25 cellular contexts compared by ENCODE assay signal in the genomic region with DNA sequence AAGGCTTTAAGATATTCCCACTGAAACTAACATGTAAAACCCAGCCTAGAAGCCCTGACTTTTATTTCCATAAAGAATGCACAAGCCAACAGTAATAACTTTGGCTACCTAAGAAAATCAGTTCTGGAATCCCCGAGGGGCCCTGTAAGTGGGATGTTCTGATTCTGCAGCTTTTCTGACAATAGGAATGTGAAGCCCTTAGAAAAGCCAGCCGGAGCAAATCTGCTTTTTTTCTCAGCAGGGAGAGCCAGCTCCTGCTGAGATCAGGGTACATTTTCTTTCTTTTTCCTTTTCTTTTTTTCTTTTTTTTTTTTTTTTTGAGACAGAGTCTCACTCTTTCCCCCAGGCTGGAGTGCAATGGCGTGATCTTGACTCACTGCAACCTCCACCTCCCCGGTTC.
"Had no signal": no experiment of that assay in that cellular context is flagged by ENCODE, and none has a peak within 500 bp of the region (broad histone marks: within the 10 kb centered on the region; RNA-seq: fewer than 3 reads in every experiment).

No MANE protein-coding gene starts in this region.

- H3K9me3 Mint-ChIP-seq: activated B cell treated with CpG ODN at 0.5 μM for 24 hours; activated CD4-positive, alpha-beta memory T cell treated with anti-CD3 and anti-CD28 coated beads for 36 hours; activated CD4-positive, alpha-beta T cell treated with anti-CD3 and anti-CD28 coated beads, Interleukin-2, amount 10 ng/mL, durations not matched to agents 24 days and 14 days; activated naive CD8-positive, alpha-beta T cell treated with anti-CD3 and anti-CD28 coated beads, Interleukin-2, amount 10 ng/mL, durations not matched to agents 7 days and 5 days; brain; T-cell had no signal

- H3K27ac ChIP-seq: ascending aorta, cardiac muscle cell had no signal

- ATAC-seq: T-cell had no signal

- H3K27ac Mint-ChIP-seq: activated B cell treated with CpG ODN at 0.5 μM for 24 hours; activated CD4-positive, alpha-beta memory T cell treated with anti-CD3 and anti-CD28 coated beads for 36 hours; activated CD4-positive, alpha-beta T cell treated with anti-CD3 and anti-CD28 coated beads, Interleukin-2, amount 10 ng/mL, durations not matched to agents 24 days and 14 days; activated naive CD8-positive, alpha-beta T cell treated with anti-CD3 and anti-CD28 coated beads, Interleukin-2, amount 10 ng/mL, durations not matched to agents 7 days and 5 days; T-cell had no signal

- H3K36me3 Mint-ChIP-seq: activated CD4-positive, alpha-beta memory T cell treated with anti-CD3 and anti-CD28 coated beads for 36 hours; activated naive CD8-positive, alpha-beta T cell treated with anti-CD3 and anti-CD28 coated beads, Interleukin-2, amount 10 ng/mL, durations not matched to agents 7 days and 5 days; T-cell had no signal

- H3K4me3 Mint-ChIP-seq: activated B cell treated with CpG ODN at 0.5 μM for 24 hours; activated CD4-positive, alpha-beta memory T cell treated with anti-CD3 and anti-CD28 coated beads for 36 hours; activated CD4-positive, alpha-beta T cell treated with anti-CD3 and anti-CD28 coated beads, Interleukin-2, amount 10 ng/mL, durations not matched to agents 24 days and 14 days; activated naive CD8-positive, alpha-beta T cell treated with anti-CD3 and anti-CD28 coated beads, Interleukin-2, amount 10 ng/mL, durations not matched to agents 7 days and 5 days; brain; T-cell had no signal

- H3K27me3 Mint-ChIP-seq: activated B cell treated with CpG ODN at 0.5 μM for 24 hours; activated CD4-positive, alpha-beta memory T cell treated with anti-CD3 and anti-CD28 coated beads for 36 hours; activated CD4-positive, alpha-beta T cell treated with anti-CD3 and anti-CD28 coated beads, Interleukin-2, amount 10 ng/mL, durations not matched to agents 24 days and 14 days; activated naive CD8-positive, alpha-beta T cell treated with anti-CD3 and anti-CD28 coated beads, Interleukin-2, amount 10 ng/mL, durations not matched to agents 7 days and 5 days; T-cell had no signal

- H3K9me3 ChIP-seq: ascending aorta had no signal

- H3K4me1 Mint-ChIP-seq: activated CD4-positive, alpha-beta T cell treated with anti-CD3 and anti-CD28 coated beads, Interleukin-2, amount 10 ng/mL, durations not matched to agents 24 days and 14 days; activated naive CD8-positive, alpha-beta T cell treated with anti-CD3 and anti-CD28 coated beads, Interleukin-2, amount 10 ng/mL, durations not matched to agents 7 days and 5 days; T-cell had no signal

- H3K27me3 ChIP-seq: ascending aorta, cardiac muscle cell had no signal

- DNase-seq: activated B cell treated with CpG ODN at 0.5 μM for 24 hours; activated CD4-positive, alpha-beta memory T cell treated with anti-CD3 and anti-CD28 coated beads for 36 hours; activated CD4-positive, alpha-beta T cell treated with anti-CD3 and anti-CD28 coated beads for 1 hour; activated CD4-positive, alpha-beta T cell treated with anti-CD3 and anti-CD28 coated beads, Interleukin-2, amount 10 ng/mL, durations not matched to agents 24 days and 14 days; activated CD8-positive, alpha-beta memory T cell treated with anti-CD3 and anti-CD28 coated beads for 24 hours; activated naive CD4-positive, alpha-beta T cell treated with anti-CD3 and anti-CD28 coated beads, Interleukin-2, amount 50 U/mL, for 16 hours; activated naive CD8-positive, alpha-beta T cell treated with anti-CD3 and anti-CD28 coated beads, Interleukin-2, amount 10 ng/mL, durations not matched to agents 7 days and 5 days; activated T-cell treated with anti-CD3 and anti-CD28 coated beads for 4 hours; Kasumi-1; KBM-7; NCI-H1105 treated with DMSO at 0.1 percent for 48 hours; NCI-H146; NCI-H187 treated with DMSO at 0.1 percent for 48 hours; NCI-H2081 treated with DMSO at 0.1 percent for 48 hours; NCI-H2171 treated with DMSO at 0.1 percent for 48 hours; NCI-H226; NCI-H526 treated with DMSO at 0.1 percent for 48 hours; NCI-H82; SIG-M5; T-cell; T-helper 2 cell; T1000 had no signal

- H3K36me3 ChIP-seq: ascending aorta, cardiac muscle cell had no signal

- H3K4me3 ChIP-seq: ascending aorta, cardiac muscle cell had no signal
